ENCODE assay signal across 8 cellular contexts in the genomic region with DNA sequence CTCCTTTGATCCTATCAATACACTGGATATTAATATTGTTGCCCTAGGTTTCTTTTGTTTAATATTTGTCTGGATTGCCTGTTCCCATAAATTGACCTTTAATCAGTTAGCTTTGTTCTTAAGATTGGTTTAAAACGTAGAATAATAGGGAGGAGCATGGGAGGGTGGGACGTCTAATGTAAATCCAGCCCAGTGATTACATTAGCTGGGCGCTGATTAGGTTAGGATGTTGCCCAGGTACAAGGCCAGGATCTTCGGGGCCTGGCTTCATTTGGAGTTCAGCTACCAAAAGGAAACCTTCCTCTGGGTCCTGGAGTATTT. TPM values are rescaled to one million over a fixed set of nuclear protein-coding genes. Genes with fewer than 3 reads are reported as not detected.
DNase-seq lines count a peak whose midpoint lies in the region; ATAC-seq, FAIRE-seq and TF ChIP-seq lines count a peak whose summit lies in the region.

A gene with protein sequence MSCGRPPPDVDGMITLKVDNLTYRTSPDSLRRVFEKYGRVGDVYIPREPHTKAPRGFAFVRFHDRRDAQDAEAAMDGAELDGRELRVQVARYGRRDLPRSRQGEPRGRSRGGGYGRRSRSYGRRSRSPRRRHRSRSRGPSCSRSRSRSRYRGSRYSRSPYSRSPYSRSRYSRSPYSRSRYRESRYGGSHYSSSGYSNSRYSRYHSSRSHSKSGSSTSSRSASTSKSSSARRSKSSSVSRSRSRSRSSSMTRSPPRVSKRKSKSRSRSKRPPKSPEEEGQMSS (plus strand): TSS at position 199 of the 321 bp plus-strand sequence. CDS start 308 bp downstream, outside the sequence.

- CTCF ChIA-PET in activated naive CD4-positive, alpha-beta T cell treated with anti-CD3 and anti-CD28 coated beads for 36 hours (lab: Charles Lee), result interaction anchor here (1.1 to 9.4 kb wide), 15 partner anchors 9 to 639 kb away, joined by 3 to 132 read pairs (median 4); partner anchors contain the start of genes CWC15, ENDOD1 and KDM4D
- CTCF ChIA-PET in RWPE1 (lab: Yijun Ruan, JAX), result interaction anchor here (0.5 to 1.2 kb wide), 4 partner anchors 28 to 168 kb away, joined by 3 to 4 read pairs (median 3); no protein-coding TSS in a partner anchor

- TF ChIP-seq POLR2A in GM12892 (IDR thresholded peaks at IDR 0.05; ENCODE audit: low read depth, low read length), result no peak

- peak within 1 kb of the TSS; percentile 94 for H3K4me3 ChIP-seq in epithelial cell of esophagus (ENCODE audit: low read length)

- no peaks in the 10 kb centered on the region for H3K9me3 Mint-ChIP-seq in activated naive CD4-positive, alpha-beta T cell treated with anti-CD3 and anti-CD28 coated beads for 36 hours
- no peaks in the 10 kb centered on the region for H3K9me3 Mint-ChIP-seq in natural killer cell treated with Interleukin-12 subunit alpha and Interleukin-12 subunit beta and Interleukin-15 and Interleukin-18, amount 100 ng/mL, for 72 hours

- H3K4me1 Mint-ChIP-seq in activated naive CD4-positive, alpha-beta T cell treated with anti-CD3 and anti-CD28 coated beads for 36 hours (ENCODE audit: low read depth), result peaks cover 22% of the 10 kb centered on the region
- H3K4me1 Mint-ChIP-seq in natural killer cell treated with Interleukin-12 subunit alpha and Interleukin-12 subunit beta and Interleukin-15 and Interleukin-18, amount 100 ng/mL, for 72 hours (ENCODE audit: low read depth in 2 of 2), result peaks cover 20 to 22% of the 10 kb centered on the region in 2 donors

- POLR2A ChIA-PET in RWPE1 (lab: Yijun Ruan, JAX; ENCODE audit: low non-redundant PET), result interaction anchor here (0.6 to 1.8 kb wide), 6 partner anchors 18 to 506 kb away, joined by 3 to 6 read pairs (median 4); partner anchors contain the start of genes CWC15 and KDM4D

- no peak for TF ChIP-seq CTCF in RWPE1 (conservative IDR thresholded peaks at IDR 0.05; ENCODE audit: low read depth)
- no peak for TF ChIP-seq CTCF in epithelial cell of esophagus (IDR thresholded peaks at IDR 0.05; ENCODE audit: insufficient read depth, low read depth, low read length, missing control alignments)

- peak within 1 kb of the TSS; percentile 92 for H3K27ac ChIP-seq in RWPE1

- no peaks in the 10 kb centered on the region for H3K27me3 Mint-ChIP-seq in activated naive CD4-positive, alpha-beta T cell treated with anti-CD3 and anti-CD28 coated beads for 36 hours (ENCODE audit: low read depth)
- peaks cover 0 to 9% of the 10 kb centered on the region in 2 donors for H3K27me3 Mint-ChIP-seq in natural killer cell treated with Interleukin-12 subunit alpha and Interleukin-12 subunit beta and Interleukin-15 and Interleukin-18, amount 100 ng/mL, for 72 hours

- no peak for FAIRE-seq in GM12892 (lab: Jason Lieb, UNC)

- H3K27ac Mint-ChIP-seq in activated naive CD4-positive, alpha-beta T cell treated with anti-CD3 and anti-CD28 coated beads for 36 hours, result peak within 1 kb of the TSS; percentile 96
- H3K27ac Mint-ChIP-seq in natural killer cell treated with Interleukin-12 subunit alpha and Interleukin-12 subunit beta and Interleukin-15 and Interleukin-18, amount 100 ng/mL, for 72 hours, result peak within 1 kb of the TSS; percentile 92 to 99

- DNase-seq in activated naive CD4-positive, alpha-beta T cell treated with anti-CD3 and anti-CD28 coated beads for 36 hours, result no peak
- DNase-seq in activated naive CD4-positive, alpha-beta T cell treated with anti-CD3 and anti-CD28 coated beads, Interleukin-2, amount 50 U/mL, for 16 hours, result no peak
- no peak for DNase-seq in RWPE1 (ENCODE audit: low spot score)
- DNase-seq in epithelial cell of esophagus (ENCODE audit: low read depth), result no peak
- DNase-seq in natural killer cell treated with Interleukin-12 subunit alpha and Interleukin-12 subunit beta and Interleukin-15 and Interleukin-18, amount 100 ng/mL, for 72 hours (ENCODE audit: low spot score), result no peak
- DNase-seq in GM12892 (ENCODE audit: insufficient read length), result no peak
- DNase-seq in GOT3 (lab: John Stamatoyannopoulos, UW), result no peak

- peak; percentile 34 for ATAC-seq in HG03066 (IDR thresholded peaks at IDR 0.05; ENCODE audit: low read depth, unreplicated experiment)
- peak; percentile 21 to 25 for ATAC-seq in natural killer cell treated with Interleukin-12 subunit alpha and Interleukin-12 subunit beta and Interleukin-15 and Interleukin-18, amount 100 ng/mL, for 72 hours

- H3K4me3 Mint-ChIP-seq in activated naive CD4-positive, alpha-beta T cell treated with anti-CD3 and anti-CD28 coated beads for 36 hours, result peak within 1 kb of the TSS; percentile 91
- peak within 1 kb of the TSS; percentile 97 for H3K4me3 Mint-ChIP-seq in natural killer cell treated with Interleukin-12 subunit alpha and Interleukin-12 subunit beta and Interleukin-15 and Interleukin-18, amount 100 ng/mL, for 72 hours

- peaks cover 13% of the 10 kb centered on the region for H3K36me3 Mint-ChIP-seq in activated naive CD4-positive, alpha-beta T cell treated with anti-CD3 and anti-CD28 coated beads for 36 hours (ENCODE audit: low read depth)
- H3K36me3 Mint-ChIP-seq in natural killer cell treated with Interleukin-12 subunit alpha and Interleukin-12 subunit beta and Interleukin-15 and Interleukin-18, amount 100 ng/mL, for 72 hours, result peaks cover 5% of the 10 kb centered on the region

- intact Hi-C loops in activated naive CD4-positive, alpha-beta T cell treated with anti-CD3 and anti-CD28 coated beads for 36 hours (cut with micrococcal nuclease), result loop anchor here (2.0 to 5.0 kb wide), 4 partner anchors 142 to 1326 kb away; partner anchors contain the start of genes ANKRD49, FUT4, JRKL and MRE11

RNA-seq across cellular contexts. Expression of the gene that starts here (rescaled TPM):
- 10 to 100 TPM; 20.5 to 22.9 TPM for total RNA-seq in activated naive CD4-positive, alpha-beta T cell treated with anti-CD3 and anti-CD28 coated beads for 36 hours
- total RNA-seq in natural killer cell treated with Interleukin-12 subunit alpha and Interleukin-12 subunit beta and Interleukin-15 and Interleukin-18, amount 100 ng/mL, for 72 hours, result 10 to 100 TPM; 29.4 to 44.3 TPM
- 28.5 TPM for polyA plus RNA-seq in GM12892 (2012; ENCODE audit: missing spikeins)
